In the genomic region with DNA sequence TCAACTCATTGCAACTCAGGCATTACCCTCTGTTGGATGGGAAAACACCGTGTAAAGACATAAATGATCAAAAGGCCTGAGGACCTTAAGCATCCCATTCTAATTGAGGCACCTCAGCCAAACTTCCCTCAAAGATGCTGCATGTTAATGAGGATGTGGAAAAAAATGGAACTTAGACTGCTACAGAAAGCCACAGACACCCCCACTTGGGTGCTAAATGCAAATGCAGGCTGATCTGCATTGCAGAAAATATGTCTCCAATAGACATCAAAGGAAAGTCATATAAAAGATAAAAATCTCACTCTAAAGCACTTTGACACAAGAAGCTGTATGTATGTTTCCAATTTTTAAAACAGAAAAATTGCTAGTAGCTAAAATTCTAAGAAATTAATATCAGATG, we compare ENCODE assay signal across 19 cellular contexts.
A peak's percentile ranks its signal among the peaks of the same experiment; 100 is the strongest.
DNase-seq lines count a peak whose midpoint lies in the region; ATAC-seq, FAIRE-seq and TF ChIP-seq lines count a peak whose summit lies in the region.
"Had no signal": no experiment of that assay in that cellular context is flagged by ENCODE, and none has a peak within 500 bp of the region (broad histone marks: within the 10 kb centered on the region; RNA-seq: fewer than 3 reads in every experiment).

No MANE protein-coding gene starts in this region.

- H3K27ac Mint-ChIP-seq in osteocyte (ENCODE audit: unreplicated experiment) = no peak overlapping the region
- no peak overlapping the region for H3K27ac Mint-ChIP-seq in activated naive CD8-positive, alpha-beta T cell treated with anti-CD3 and anti-CD28 coated beads for 36 hours
- H3K27ac Mint-ChIP-seq: activated B cell treated with CpG ODN at 0.5 μM for 24 hours; activated naive CD4-positive, alpha-beta T cell treated with anti-CD3 and anti-CD28 coated beads, Interleukin-2, amount 50 U/mL, for 72 hours; B cell; endodermal cell had no signal

- in situ Hi-C loops in GM13977 (cut with MboI; ENCODE audit: low pct_unique_long_range_greater_than_20kb, low sequenced_read_pairs, unreplicated experiment) = no loop called here

- H3K4me1 Mint-ChIP-seq in osteocyte (ENCODE audit: unreplicated experiment) = no peaks in the 10 kb centered on the region
- no peaks in the 10 kb centered on the region for H3K4me1 Mint-ChIP-seq in activated naive CD8-positive, alpha-beta T cell treated with anti-CD3 and anti-CD28 coated beads for 36 hours
- H3K4me1 Mint-ChIP-seq: activated B cell treated with CpG ODN at 0.5 μM for 24 hours, B cell, endodermal cell had no signal

- peak; percentile 76 for FAIRE-seq in D721Med (lab: Jason Lieb, UNC)

- H3K9me3 ChIP-seq in OCI-LY1 (ENCODE audit: low read length) = no peaks in the 10 kb centered on the region; the same call in 1 of the 2 replicates

- H3K27me3 ChIP-seq in OCI-LY1 (ENCODE audit: insufficient read depth, low read length) = no peaks in the 10 kb centered on the region

- H3K9ac ChIP-seq in OCI-LY1 (ENCODE audit: low read length) = no peak overlapping the region

- H3F3A ChIP-seq in OCI-LY1 (ENCODE audit: insufficient read depth, low read length) = no peaks in the 10 kb centered on the region; the same call in 1 of the 2 replicates

- H3K27me3 Mint-ChIP-seq in osteocyte (ENCODE audit: unreplicated experiment) = peaks cover 2% of the 10 kb centered on the region
- H3K27me3 Mint-ChIP-seq in activated naive CD8-positive, alpha-beta T cell treated with anti-CD3 and anti-CD28 coated beads for 36 hours = no peaks in the 10 kb centered on the region
- H3K27me3 Mint-ChIP-seq: activated B cell treated with CpG ODN at 0.5 μM for 24 hours, B cell had no signal

- H3K9me2 ChIP-seq in OCI-LY1 (ENCODE audit: low read depth, low read length) = no peaks in the 10 kb centered on the region

- H3K79me2 ChIP-seq in OCI-LY1 (ENCODE audit: insufficient read depth, low read length) = no peaks in the 10 kb centered on the region

- H2AFZ ChIP-seq in OCI-LY1 (ENCODE audit: low read length) = peak overlapping the region; percentile 75; the same call in 1 of the 2 replicates

- no peak overlapping the region for H3K4me3 Mint-ChIP-seq in osteocyte (ENCODE audit: unreplicated experiment)
- no peak overlapping the region for H3K4me3 Mint-ChIP-seq in activated naive CD8-positive, alpha-beta T cell treated with anti-CD3 and anti-CD28 coated beads for 36 hours
- H3K4me3 Mint-ChIP-seq: activated B cell treated with CpG ODN at 0.5 μM for 24 hours, B cell, endodermal cell had no signal

- no peak overlapping the region for H3K4me2 ChIP-seq in OCI-LY1 (ENCODE audit: low read length)

- no peaks in the 10 kb centered on the region for H3K9me3 Mint-ChIP-seq in osteocyte (ENCODE audit: unreplicated experiment)
- H3K9me3 Mint-ChIP-seq in activated naive CD8-positive, alpha-beta T cell treated with anti-CD3 and anti-CD28 coated beads for 36 hours = no peaks in the 10 kb centered on the region
- H3K9me3 Mint-ChIP-seq: activated B cell treated with CpG ODN at 0.5 μM for 24 hours, endodermal cell had no signal

- no peaks in the 10 kb centered on the region for H3K36me3 Mint-ChIP-seq in osteocyte (ENCODE audit: unreplicated experiment)
- H3K36me3 Mint-ChIP-seq in activated naive CD8-positive, alpha-beta T cell treated with anti-CD3 and anti-CD28 coated beads for 36 hours = no peaks in the 10 kb centered on the region
- H3K36me3 Mint-ChIP-seq: activated naive CD4-positive, alpha-beta T cell treated with anti-CD3 and anti-CD28 coated beads, Interleukin-2, amount 50 U/mL, for 72 hours had no signal

- H3K27ac ChIP-seq in OCI-LY1 (ENCODE audit: low read depth, low read length, poor library complexity, severe bottlenecking) = no peak overlapping the region
- H3K27ac ChIP-seq: SK-N-MC had no signal

- no peak for DNase-seq in D721Med (ENCODE audit: insufficient read length, low spot score)
- DNase-seq in GM13977 (ENCODE audit: low spot score) = no peak
- no peak for DNase-seq in osteocyte (ENCODE audit: extremely low spot score, unreplicated experiment)
- no peak for DNase-seq in AML-193 (lab: John Stamatoyannopoulos, UW)
- DNase-seq in activated naive CD8-positive, alpha-beta T cell treated with anti-CD3 and anti-CD28 coated beads for 36 hours = no peak
- DNase-seq: activated B cell treated with CpG ODN at 0.5 μM for 24 hours; activated CD8-positive, alpha-beta memory T cell treated with anti-CD3 and anti-CD28 coated beads, Interleukin-2, amount 50 U/mL, for 48 hours; endodermal cell; glutamatergic neuron; left colon; NCI-H1092 treated with DMSO at 0.1 percent for 48 hours; NCI-H774; stimulated activated naive CD8-positive, alpha-beta T cell treated with anti-CD3 and anti-CD28 coated beads, Interleukin-15, Interleukin-2, amounts not matched to agents 100 U/mL and 50 U/mL, for 24 hours had no signal

- H3K36me3 ChIP-seq in OCI-LY1 (ENCODE audit: insufficient read depth, low read length) = 0 out of 2 replicates have a peak, but pooled peaks cover 4% of the 10 kb centered on the region

- ATAC-seq in HG02885 (IDR thresholded peaks at IDR 0.05; ENCODE audit: poor library complexity, unreplicated experiment) = peak; percentile 77
- ATAC-seq in HG03108 (IDR thresholded peaks at IDR 0.05; ENCODE audit: unreplicated experiment) = no peak
- ATAC-seq: activated naive CD4-positive, alpha-beta T cell treated with anti-CD3 and anti-CD28 coated beads, Interleukin-2, amount 50 U/mL, for 72 hours; left colon; stimulated activated naive CD8-positive, alpha-beta T cell treated with anti-CD3 and anti-CD28 coated beads, Interleukin-15, Interleukin-2, amounts not matched to agents 100 U/mL and 50 U/mL, for 24 hours had no signal

- no peak overlapping the region for H3K4me3 ChIP-seq in OCI-LY1 (ENCODE audit: low read depth, low read length, poor library complexity, severe bottlenecking)
- H3K4me3 ChIP-seq: SK-N-MC had no signal

- peaks cover 17% of the 10 kb centered on the region for H3K4me1 ChIP-seq in OCI-LY1 (ENCODE audit: insufficient read depth, low read length, severe bottlenecking)

- no peaks in the 10 kb centered on the region for H4K20me1 ChIP-seq in OCI-LY1 (ENCODE audit: insufficient read depth, low read length)

- peak; percentile 9 for TF ChIP-seq CTCF in D721Med (IDR thresholded peaks at IDR 0.05; ENCODE audit: insufficient read depth, missing control alignments)
- peak; percentile 48 for TF ChIP-seq CTCF in GM13977 (IDR thresholded peaks at IDR 0.05; ENCODE audit: extremely low read depth, insufficient read depth, missing control alignments)
- TF ChIP-seq CTCF in OCI-LY1 (IDR thresholded peaks at IDR 0.05; ENCODE audit: low read length) = peak; percentile 7; the same call in 1 of the 2 replicates
- no peak for TF ChIP-seq CTCF in osteocyte (IDR thresholded peaks at IDR 0.05)
